11 cellular contexts compared by ENCODE assay signal in the genomic region with DNA sequence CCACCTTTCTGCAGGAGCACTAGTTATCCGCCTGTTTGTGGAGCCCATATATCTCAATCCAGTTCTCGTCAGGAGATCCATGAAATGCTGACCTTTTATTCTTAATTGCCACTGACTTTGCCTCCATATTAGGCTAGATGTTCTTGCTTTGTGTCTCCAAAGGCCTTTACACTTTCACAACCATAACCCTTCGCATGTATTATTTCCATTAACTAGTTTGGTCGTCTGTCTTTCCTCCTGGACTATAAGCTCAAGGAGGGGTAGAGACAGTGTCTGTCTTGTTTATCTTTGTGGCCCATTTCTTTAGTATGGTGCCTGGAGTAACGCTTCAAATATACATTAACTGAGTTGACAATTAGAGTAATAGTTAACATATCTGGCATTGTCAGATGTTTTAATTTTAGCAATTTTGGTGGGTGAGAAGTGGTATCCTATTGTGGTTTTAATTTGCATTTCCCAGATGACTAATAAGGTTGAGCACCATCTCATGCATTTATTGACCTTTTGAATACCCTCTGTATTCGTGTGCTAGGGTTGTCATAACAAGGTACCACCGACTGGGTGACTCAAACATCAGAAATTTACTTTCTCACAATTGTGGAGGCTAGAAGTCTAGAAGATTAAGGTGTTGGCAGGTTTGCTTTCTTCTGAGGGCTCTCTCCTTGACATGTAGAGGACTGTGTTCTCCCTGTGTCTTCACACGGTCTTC. TPM values are rescaled to one million over a fixed set of nuclear protein-coding genes. Genes with fewer than 3 reads are reported as not detected.
A peak's percentile ranks its signal among the peaks of the same experiment; 100 is the strongest.
DNase-seq lines count a peak whose midpoint lies in the region; ATAC-seq, FAIRE-seq and TF ChIP-seq lines count a peak whose summit lies in the region.
"Had no signal": no experiment of that assay in that cellular context is flagged by ENCODE, and none has a peak within 500 bp of the region (broad histone marks: within the 10 kb centered on the region; RNA-seq: fewer than 3 reads in every experiment).

No MANE protein-coding gene starts in this region.

- no peak for DNase-seq in K562 (ENCODE audit: extremely low read depth in 1 of 4, low spot score in 3 of 4)
- no peak for DNase-seq in GDM1 (lab: John Stamatoyannopoulos, UW)
- DNase-seq in gastrocnemius medialis = no peak
- DNase-seq in GM19240 (ENCODE audit: insufficient read length, low spot score) = no peak

- no peaks in the 10 kb centered on the region for H3K79me2 ChIP-seq in K562 (ENCODE audit: control insufficient read depth, insufficient read depth, low read length)

- H3K36me3 ChIP-seq in K562 (ENCODE audit: control insufficient read depth, insufficient read depth, low read length) = no peaks in the 10 kb centered on the region
- H3K36me3 ChIP-seq in gastrocnemius medialis = no peaks in the 10 kb centered on the region

- H3K27me3 ChIP-seq in K562 (ENCODE audit: control insufficient read depth in 2 of 2, insufficient read depth in 2 of 2, low read length in 2 of 2) = no peaks in the 10 kb centered on the region
- H3K27me3 ChIP-seq in gastrocnemius medialis = no peaks in the 10 kb centered on the region

- no peak for TF ChIP-seq RAD21 in K562 (CRISPR knock-in tag; conservative IDR thresholded peaks at IDR 0.05 in 1 of 2, IDR thresholded peaks at IDR 0.05 in 1 of 2)

- TF ChIP-seq CTCF in GM12872 (IDR thresholded peaks at IDR 0.05; ENCODE audit: insufficient read depth, low read depth, low read length) = 0 out of 3 replicates have a peak, but pooled peaks have one; percentile 27
- no peak for TF ChIP-seq CTCF in K562 (IDR thresholded peaks at IDR 0.05 in 2 of 3, conservative IDR thresholded peaks at IDR 0.05 in 1 of 3; ENCODE audit: insufficient read depth in 2 of 3, low read depth in 1 of 3, low read length in 3 of 3)
- no peak for TF ChIP-seq CTCF in gastrocnemius medialis (IDR thresholded peaks at IDR 0.05 in 4 of 5, conservative IDR thresholded peaks at IDR 0.05 in 1 of 5)

- H3K9ac ChIP-seq in K562 (ENCODE audit: insufficient read depth in 1 of 2, low read depth in 2 of 2, low read length in 2 of 2) = no peak overlapping the region

- H4K20me1 ChIP-seq in K562 (replicated peaks; ENCODE audit: control insufficient read depth, insufficient read depth, low read length) = no peaks in the 10 kb centered on the region

- TF ChIP-seq POLR2A in K562 (conservative IDR thresholded peaks at IDR 0.05) (no peak), gastrocnemius medialis (IDR thresholded peaks at IDR 0.05) (no peak)

- H3K9me3 ChIP-seq in K562 (replicated peaks; ENCODE audit: control insufficient read depth, insufficient read depth, low read depth, low read length) (no peaks in the 10 kb centered on the region), gastrocnemius medialis (no peaks in the 10 kb centered on the region)

- POLR2A ChIA-PET in K562 (lab: Yijun Ruan, JAX) = no interaction called here

- ATAC-seq in GM19463 (IDR thresholded peaks at IDR 0.05; ENCODE audit: unreplicated experiment) (peak; percentile 85), HG03280 (IDR thresholded peaks at IDR 0.05; ENCODE audit: unreplicated experiment) (peak; percentile 72), K562 (no peak), HG03095 (IDR thresholded peaks at IDR 0.05; ENCODE audit: unreplicated experiment) (no peak), gastrocnemius medialis (no peak)

- no peak for TF ChIP-seq EP300 in K562 (IDR thresholded peaks at IDR 0.05; ENCODE audit: low read length)

- intact Hi-C loops in K562 (cut with micrococcal nuclease) = no loop called here
- intact Hi-C loops in gastrocnemius medialis (cut with DNase I; ENCODE audit: low total_unique reads) = no loop called here

- no peak overlapping the region for H3K4me2 ChIP-seq in K562 (ENCODE audit: insufficient read depth, low read length)
- H3K4me2 ChIP-seq: PC-9 had no signal

- in situ Hi-C loops in K562 (cut with MboI) = no loop called here
- in situ Hi-C loops in gastrocnemius medialis (cut with MboI; ENCODE audit: low sequenced_read_pairs in 4 of 4) = no loop called here

- no peak for FAIRE-seq in K562 (lab: Jason Lieb, UNC)

- H3K4me1 ChIP-seq in K562 (replicated peaks in 1 of 2; ENCODE audit: control insufficient read depth in 2 of 2, insufficient read depth in 2 of 2, low read length in 2 of 2) (no peaks in the 10 kb centered on the region), gastrocnemius medialis (no peaks in the 10 kb centered on the region)

- H3K27ac ChIP-seq in K562 (ENCODE audit: extremely low read depth, low read depth, low read length) (no peak overlapping the region), gastrocnemius medialis (no peak overlapping the region)
- H3K27ac ChIP-seq: PC-9 had no signal

- BruUV-seq in K562 (replicated peaks; lab: Mats Ljungman, UMichigan) = no TSS peak

- no peak overlapping the region for H2AFZ ChIP-seq in K562 (ENCODE audit: low read depth, low read length)
- H2AFZ ChIP-seq: PC-9 had no signal

- H3K4me3 ChIP-seq in K562 (no peak overlapping the region), gastrocnemius medialis (no peak overlapping the region)
- H3K4me3 ChIP-seq: PC-9 had no signal

- CTCF ChIA-PET in K562 (lab: Yijun Ruan, JAX; ENCODE audit: low intra/inter-chr PET ratio) = no interaction called here

- no peaks in the 10 kb centered on the region for H3K9me1 ChIP-seq in K562 (ENCODE audit: control insufficient read depth, insufficient read depth, low read length)

- WGBS in K562 (ENCODE audit: insufficient coverage, low coverage, missing lambda C conversion rate) = 38% methylated on average over 8 of the region's 8 CpGs

TF ChIP-seq in K562, 482 proteins besides CTCF, POLR2A, EP300 and RAD21:
- TF ChIP-seq ZNF316 (IDR thresholded peaks at IDR 0.05) = 0 out of 2 replicates have a peak, but pooled peaks have one; percentile 5
- TF ChIP-seq ZNF384 (IDR thresholded peaks at IDR 0.05; ENCODE audit: low read depth, low read length) = no peak
TF ChIP-seq in K562: peak in this region for 1.

RNA-seq across cellular contexts. Expression of a gene that starts 21.7 kb away (rescaled TPM):
- total RNA-seq in K562 (2011; cell fraction: chromatin; rRNA removed; ENCODE audit: low replicate concordance) = 1.5 and 5.3 TPM in 2 replicates
- 0.50 and 1.2 TPM in 2 replicates for total RNA-seq in K562 (2011; cell fraction: nucleolus; rRNA removed)
- 0.95 and 2.4 TPM in 2 replicates for total RNA-seq in K562 (2011; cell fraction: nucleoplasm; rRNA removed)
- total RNA-seq in K562 (2014; rRNA removed) (0.73 and 1.5 TPM in 2 replicates), K562 (2014; rRNA removed; fragmentation: Illumina TruSeq; extraction: Trizol) (2.9 and 3.3 TPM in 2 replicates), K562 (2015; rRNA removed; fragmentation: Illumina TruSeq; extraction: Trizol) (3.3 and 3.8 TPM in 2 replicates), K562 (2021) (1.9 and 2.5 TPM in 2 replicates), gastrocnemius medialis (10 to 100 TPM in 1 of 4 donors, 1 to 10 TPM in 3; 3.2 to 14.0 (median 9.2) TPM)
- polyA plus RNA-seq in K562 (2011; rRNA removed) (0.39 and 5.4 TPM in 2 replicates), K562 (2014; fragmentation: Illumina TruSeq; extraction: Trizol) (2.3 and 2.6 TPM in 2 replicates), K562 (2014; fragmentation: Nextera tagmentation; extraction: Ambion mirVana) (1 to 10 TPM in 1 of 2 experiments, under 1 TPM in 1; 0.45 to 1.1 TPM), K562 (2014; rRNA removed) (2.3 and 2.8 TPM in 2 replicates)
- polyA plus RNA-seq in K562 (2011; cell fraction: cytosol; rRNA removed) = 0.10 and 2.6 TPM in 2 replicates
- polyA plus RNA-seq in K562 (2011; cell fraction: nucleus; rRNA removed) = 0.41 and 6.1 TPM in 2 replicates
- polyA plus RNA-seq in K562 (2012) = 1.2 and 2.6 TPM in 2 replicates
- 0.46 and 10.9 TPM in 2 replicates for polyA minus RNA-seq in K562 (2011; rRNA and poly(A)+ RNA removed)
- polyA minus RNA-seq in K562 (2011; cell fraction: cytosol; rRNA and poly(A)+ RNA removed) = 2.9 TPM in 1 of 2 replicates, not detected in the other
- 0.27 and 7.2 TPM in 2 replicates for polyA minus RNA-seq in K562 (2011; cell fraction: nucleus; rRNA and poly(A)+ RNA removed)
- total RNA-seq: fibroblast of villous mesenchyme, PC-9 had no signal
- polyA plus RNA-seq: neural cell had no signal

Comparison
In these comparisons a context has a peak if more than half of its experiments do, and no peak if none do; other contexts are left out.
1. ATAC-seq: peak in GM19463 (single experiment) and HG03280 (single experiment); none in K562 (single experiment), HG03095 (single experiment) and gastrocnemius medialis (0 of 2).